Comparison of ENCODE assay signal across 17 cellular contexts in genomic region chr11:43396617-43397016, GRCh38. TPM values are rescaled to one million over a fixed set of nuclear protein-coding genes. Genes with fewer than 3 reads are reported as not detected.
DNase-seq lines count a peak whose midpoint lies in the region; ATAC-seq, FAIRE-seq and TF ChIP-seq lines count a peak whose summit lies in the region.
"Had no signal": no experiment of that assay in that cellular context is flagged by ENCODE, and none has a peak within 500 bp of the region (broad histone marks: within the 10 kb centered on the region; RNA-seq: fewer than 3 reads in every experiment).

No MANE protein-coding gene starts in this region.

- H3K27ac Mint-ChIP-seq in activated T-cell treated with anti-CD3 and anti-CD28 coated beads, Interleukin-2, amount 50 U/mL, for 24 hours: peak overlapping the region; percentile 89
- no peak overlapping the region for H3K27ac Mint-ChIP-seq in astrocyte (ENCODE audit: unreplicated experiment)

- H2AK5ac ChIP-seq in trophoblast cell (ENCODE audit: low read length): no peak overlapping the region

- H2BK120ac ChIP-seq in trophoblast cell (ENCODE audit: insufficient read depth, low read length, poor library complexity): no peak overlapping the region

- no peak overlapping the region for H3K4me3 ChIP-seq in PC-3 (ENCODE audit: low read length)
- H3K4me3 ChIP-seq in astrocyte (ENCODE audit: insufficient read depth, low read depth, low read length): no peak overlapping the region
- H3K4me3 ChIP-seq in trophoblast cell (ENCODE audit: low read depth, low read length): no peak overlapping the region

- no peaks in the 10 kb centered on the region for H3K79me1 ChIP-seq in trophoblast cell (ENCODE audit: low read length)

- no TSS peak for BruUV-seq in PC-3 (replicated peaks; lab: Mats Ljungman, UMichigan)

- no peak overlapping the region for H4K12ac ChIP-seq in trophoblast cell (ENCODE audit: low read depth, low read length)

- H3K9ac ChIP-seq in PC-3 (ENCODE audit: low read length): no peak overlapping the region
- H3K9ac ChIP-seq in astrocyte (ENCODE audit: low read length): no peak overlapping the region
- no peak overlapping the region for H3K9ac ChIP-seq in trophoblast cell (ENCODE audit: low read length)
- H3K9ac ChIP-seq: KMS-11 had no signal

- POLR2A ChIA-PET in PC-3 (lab: Charles Lee; ENCODE audit: unreplicated experiment): no interaction called here

- no peak for DNase-seq in activated T-cell treated with anti-CD3 and anti-CD28 coated beads, Interleukin-2, amount 50 U/mL, for 24 hours
- DNase-seq in activated T-cell treated with anti-CD3 and anti-CD28 coated beads for 4 hours: no peak
- DNase-seq in PC-3: peak; percentile 7
- no peak for DNase-seq in astrocyte (ENCODE audit: low read depth)
- peak; percentile 7 to 79 for DNase-seq in trophoblast cell
- DNase-seq in HTR-8/SVneo (ENCODE audit: insufficient read length, low spot score): no peak
- DNase-seq in activated CD4-positive, CD25-positive, alpha-beta regulatory T cell treated with anti-CD3 and anti-CD28 coated beads, Interleukin-2, amount 50 U/mL, for 72 hours: no peak
- DNase-seq: C1 segment of cervical spinal cord, GF-D8, GOT3, NCI-H1436, NCI-H2029, NCI-H510A, NCI-H82 had no signal

- no peak overlapping the region for H3K4me2 ChIP-seq in PC-3 (ENCODE audit: low read length)
- no peak overlapping the region for H3K4me2 ChIP-seq in astrocyte (ENCODE audit: low read length)
- no peak overlapping the region for H3K4me2 ChIP-seq in trophoblast cell (ENCODE audit: low read length)
- H3K4me2 ChIP-seq: KMS-11 had no signal

- ATAC-seq in PC-3: no peak
- ATAC-seq: HepG2, Panc1 had no signal

- peak overlapping the region; percentile 20 for H3K4me3 Mint-ChIP-seq in activated T-cell treated with anti-CD3 and anti-CD28 coated beads, Interleukin-2, amount 50 U/mL, for 24 hours
- H3K4me3 Mint-ChIP-seq in astrocyte (ENCODE audit: unreplicated experiment): no peak overlapping the region

- no CpG with 5 or more reads among the region's 3 CpGs for WGBS in trophoblast cell (ENCODE audit: extremely low coverage, insufficient coverage, insufficient read length)

- H3K27ac ChIP-seq in PC-3 (ENCODE audit: low read length): no peak overlapping the region
- no peak overlapping the region for H3K27ac ChIP-seq in astrocyte (ENCODE audit: low read depth, low read length)
- H3K27ac ChIP-seq in trophoblast cell (ENCODE audit: low read depth, low read length): no peak overlapping the region
- H3K27ac ChIP-seq: KMS-11 had no signal

- no peak overlapping the region for H3K23ac ChIP-seq in trophoblast cell (ENCODE audit: low read length)

- H3K36me3 ChIP-seq in PC-3 (ENCODE audit: low read depth, low read length): peaks cover 63% of the 10 kb centered on the region
- H3K36me3 ChIP-seq in astrocyte (ENCODE audit: insufficient read depth, low read length): peaks cover 36% of the 10 kb centered on the region
- H3K36me3 ChIP-seq in trophoblast cell (ENCODE audit: control insufficient read depth in 1 of 2, insufficient read depth in 2 of 2, low read length in 2 of 2): peaks cover 3 to 25% of the 10 kb centered on the region in 2 experiments

- no peak overlapping the region for H3K18ac ChIP-seq in trophoblast cell (ENCODE audit: low read length)

- no peak overlapping the region for H3K14ac ChIP-seq in trophoblast cell (ENCODE audit: low read length)

- H3F3A ChIP-seq in PC-3 (ENCODE audit: low read length, unreplicated experiment): no peaks in the 10 kb centered on the region

- H3K79me2 ChIP-seq in PC-3 (ENCODE audit: low read length) (no peaks in the 10 kb centered on the region), astrocyte (ENCODE audit: insufficient read depth, low read length) (no peaks in the 10 kb centered on the region), trophoblast cell (ENCODE audit: control insufficient read depth, insufficient read depth, low read length, poor library complexity) (no peaks in the 10 kb centered on the region)

- intact Hi-C loops in PC-3 (cut with micrococcal nuclease): no loop called here

- CTCF ChIA-PET in PC-3 (lab: Charles Lee): no interaction called here

- H4K20me1 ChIP-seq in PC-3 (ENCODE audit: low read length) (no peaks in the 10 kb centered on the region), astrocyte (ENCODE audit: insufficient read depth, low read length) (no peaks in the 10 kb centered on the region)

- H3K9me3 Mint-ChIP-seq in activated T-cell treated with anti-CD3 and anti-CD28 coated beads, Interleukin-2, amount 50 U/mL, for 24 hours: no peaks in the 10 kb centered on the region
- H3K9me3 Mint-ChIP-seq in astrocyte (ENCODE audit: unreplicated experiment): no peaks in the 10 kb centered on the region

- H3K9me3 ChIP-seq in PC-3 (ENCODE audit: low read length): no peaks in the 10 kb centered on the region
- no peaks in the 10 kb centered on the region for H3K9me3 ChIP-seq in astrocyte (ENCODE audit: insufficient read depth, low read depth, low read length)
- H3K9me3 ChIP-seq in trophoblast cell (ENCODE audit: insufficient read depth, low read depth, low read length): no peaks in the 10 kb centered on the region

- H4K91ac ChIP-seq in trophoblast cell (ENCODE audit: low read depth, low read length): no peak overlapping the region

- H3K27me3 ChIP-seq in PC-3 (ENCODE audit: low read length) (no peaks in the 10 kb centered on the region), astrocyte (ENCODE audit: insufficient read depth, low read length) (no peaks in the 10 kb centered on the region), trophoblast cell (ENCODE audit: insufficient read depth, low read length) (no peaks in the 10 kb centered on the region)

- H3K4ac ChIP-seq in trophoblast cell (ENCODE audit: low read depth, low read length): no peak overlapping the region

- FAIRE-seq in astrocyte (lab: Jason Lieb, UNC) (peak; percentile 59), HTR-8/SVneo (lab: Jason Lieb, UNC) (no peak)
- FAIRE-seq: HepG2 had no signal

- H3K4me1 ChIP-seq in PC-3 (ENCODE audit: insufficient read depth, low read length): no peaks in the 10 kb centered on the region
- no peaks in the 10 kb centered on the region for H3K4me1 ChIP-seq in astrocyte (ENCODE audit: insufficient read depth, low read length)
- peaks cover 0 to 2% of the 10 kb centered on the region in 2 experiments for H3K4me1 ChIP-seq in trophoblast cell (ENCODE audit: control insufficient read depth in 1 of 2, insufficient read depth in 2 of 2, low read length in 2 of 2)

- peaks cover 69% of the 10 kb centered on the region for H3K4me1 Mint-ChIP-seq in activated T-cell treated with anti-CD3 and anti-CD28 coated beads, Interleukin-2, amount 50 U/mL, for 24 hours (ENCODE audit: low read depth)
- H3K4me1 Mint-ChIP-seq in astrocyte (ENCODE audit: low read depth, unreplicated experiment): peaks cover 9% of the 10 kb centered on the region

- H4K8ac ChIP-seq in trophoblast cell (ENCODE audit: low read depth, low read length): no peak overlapping the region

- H3K36me3 Mint-ChIP-seq in activated T-cell treated with anti-CD3 and anti-CD28 coated beads, Interleukin-2, amount 50 U/mL, for 24 hours (ENCODE audit: low read depth): peaks cover 94% of the 10 kb centered on the region
- peaks cover 21% of the 10 kb centered on the region for H3K36me3 Mint-ChIP-seq in astrocyte (ENCODE audit: low read depth, unreplicated experiment)

- TF ChIP-seq CTCF in PC-3 (conservative IDR thresholded peaks at IDR 0.05; ENCODE audit: low read depth, low read length): no peak
- TF ChIP-seq CTCF in astrocyte (IDR thresholded peaks at IDR 0.05; ENCODE audit: insufficient read depth, low read depth, low read length): no peak

- H2AFZ ChIP-seq in PC-3 (ENCODE audit: low read length): no peak overlapping the region
- no peak overlapping the region for H2AFZ ChIP-seq in astrocyte (ENCODE audit: low read depth, low read length)
- no peak overlapping the region for H2AFZ ChIP-seq in trophoblast cell (ENCODE audit: insufficient read depth, low read length, poor library complexity)

- no peaks in the 10 kb centered on the region for H3K9me2 ChIP-seq in PC-3 (replicated peaks; ENCODE audit: low read length)

- no peaks in the 10 kb centered on the region for H3K27me3 Mint-ChIP-seq in activated T-cell treated with anti-CD3 and anti-CD28 coated beads, Interleukin-2, amount 50 U/mL, for 24 hours
- no peaks in the 10 kb centered on the region for H3K27me3 Mint-ChIP-seq in astrocyte (ENCODE audit: low read depth, unreplicated experiment)

- no peak overlapping the region for H2BK12ac ChIP-seq in trophoblast cell (ENCODE audit: low read length)

- H2BK5ac ChIP-seq in trophoblast cell (ENCODE audit: low read depth, low read length, poor library complexity): no peak overlapping the region

RNA-seq across cellular contexts. Expression of gene TTC17, which starts 37.9 kb away (rescaled TPM):
- 42.1 and 51.7 TPM in 2 replicates for total RNA-seq in PC-3 (2014; rRNA removed)
- 56.7 and 74.6 TPM in 2 replicates for total RNA-seq in astrocyte
- 40.2 and 44.1 TPM in 2 replicates for polyA plus RNA-seq in trophoblast cell (2013)

Comparison
In these comparisons a context has a peak if more than half of its experiments do, and no peak if none do; other contexts are left out.
1. DNase-seq: peak in PC-3 (single experiment) and trophoblast cell (2 of 2); none in activated T-cell treated with anti-CD3 and anti-CD28 coated beads, Interleukin-2, amount 50 U/mL, for 24 hours (single experiment), activated T-cell treated with anti-CD3 and anti-CD28 coated beads for 4 hours (single experiment), astrocyte (single experiment), HTR-8/SVneo (single experiment) and activated CD4-positive, CD25-positive, alpha-beta regulatory T cell treated with anti-CD3 and anti-CD28 coated beads, Interleukin-2, amount 50 U/mL, for 72 hours (single experiment).